31 cellular contexts compared by ENCODE assay signal in genomic region chr4:6124386-6125102, GRCh38.
DNase-seq lines count a peak whose midpoint lies in the region; ATAC-seq and TF ChIP-seq lines count a peak whose summit lies in the region.
"Had no signal": no experiment of that assay in that cellular context is flagged by ENCODE, and none has a peak within 500 bp of the region (broad histone marks: within the 10 kb centered on the region; RNA-seq: fewer than 3 reads in every experiment).

No MANE protein-coding gene starts in this region.

- WGBS in endodermal cell (ENCODE audit: insufficient coverage in 1 of 2, insufficient read length in 1 of 2), 2 experiments = 95 to 97% methylated on average over 6 of the region's 6 CpGs
- 89 to 91% methylated on average over 6 of the region's 6 CpGs for WGBS in sigmoid colon, 2 donors

- ATAC-seq in Right ventricle myocardium superior (ENCODE audit: poor library complexity) = no peak
- ATAC-seq: CD8-positive, alpha-beta T cell; GM23338; Right ventricle myocardium inferior had no signal

- DNase-seq in activated CD4-positive, alpha-beta memory T cell treated with anti-CD3 and anti-CD28 coated beads, Interleukin-2, amount 10 ng/mL, durations not matched to agents 7 days and 5 days = no peak
- DNase-seq in activated CD4-positive, alpha-beta memory T cell treated with anti-CD3 and anti-CD28 coated beads for 36 hours = no peak
- DNase-seq in cardiac septum (ENCODE audit: low spot score) (peak; percentile 43), Right ventricle myocardium superior (no peak), endodermal cell (peak; percentile 41), sigmoid colon (peak; percentile 50), NCI-H1092 treated with DMSO at 0.1 percent for 48 hours (lab: John Stamatoyannopoulos, UW) (no peak), hypothalamus (lab: John Stamatoyannopoulos, UW) (no peak)
- DNase-seq: Caco-2; CD8-positive, alpha-beta T cell; DMS 273 treated with DMSO at 0.1 percent for 48 hours; DMS79; EL; GDM1; HFFc6; KBM-7; MV-4-11; NCI-H1105 treated with DMSO at 0.1 percent for 48 hours; NCI-H146; NCI-H1930; NCI-H446; NCI-H524 treated with DMSO at 0.1 percent for 48 hours; NCI-H774 had no signal

- no peak for TF ChIP-seq EP300 in sigmoid colon (IDR thresholded peaks at IDR 0.05)

- TF ChIP-seq CTCF in endodermal cell (conservative IDR thresholded peaks at IDR 0.05) (no peak), sigmoid colon (IDR thresholded peaks at IDR 0.05) (no peak)

- no peak overlapping the region for H3K9ac ChIP-seq in endodermal cell (ENCODE audit: extremely low read depth, low read length, poor library complexity, severe bottlenecking)

- H3K27ac Mint-ChIP-seq in activated CD4-positive, alpha-beta memory T cell treated with anti-CD3 and anti-CD28 coated beads, Interleukin-2, amount 10 ng/mL, durations not matched to agents 7 days and 5 days = peak overlapping the region; percentile 33
- H3K27ac Mint-ChIP-seq in activated CD4-positive, alpha-beta memory T cell treated with anti-CD3 and anti-CD28 coated beads for 36 hours = no peak overlapping the region
- H3K27ac Mint-ChIP-seq in endodermal cell = no peak overlapping the region
- H3K27ac Mint-ChIP-seq: B cell; CD8-positive, alpha-beta T cell; GM23338; HFFc6 had no signal

- H3K27me3 ChIP-seq in endodermal cell (ENCODE audit: control insufficient read depth, insufficient read depth, low read length, poor library complexity, severe bottlenecking) (no peaks in the 10 kb centered on the region), sigmoid colon (no peaks in the 10 kb centered on the region)
- H3K27me3 ChIP-seq: SJSA1 had no signal

- peaks cover 13% of the 10 kb centered on the region for H3K4me1 Mint-ChIP-seq in activated CD4-positive, alpha-beta memory T cell treated with anti-CD3 and anti-CD28 coated beads, Interleukin-2, amount 10 ng/mL, durations not matched to agents 7 days and 5 days
- no peaks in the 10 kb centered on the region for H3K4me1 Mint-ChIP-seq in activated CD4-positive, alpha-beta memory T cell treated with anti-CD3 and anti-CD28 coated beads for 36 hours (ENCODE audit: low read depth)
- H3K4me1 Mint-ChIP-seq in endodermal cell = peaks cover 17% of the 10 kb centered on the region
- H3K4me1 Mint-ChIP-seq: B cell had no signal

- no peaks in the 10 kb centered on the region for H3K9me3 Mint-ChIP-seq in activated CD4-positive, alpha-beta memory T cell treated with anti-CD3 and anti-CD28 coated beads, Interleukin-2, amount 10 ng/mL, durations not matched to agents 7 days and 5 days
- no peaks in the 10 kb centered on the region for H3K9me3 Mint-ChIP-seq in activated CD4-positive, alpha-beta memory T cell treated with anti-CD3 and anti-CD28 coated beads for 36 hours
- no peaks in the 10 kb centered on the region for H3K9me3 Mint-ChIP-seq in endodermal cell
- H3K9me3 Mint-ChIP-seq: CD8-positive, alpha-beta T cell; GM23338 had no signal

- CTCF ChIA-PET in activated CD4-positive, alpha-beta memory T cell treated with anti-CD3 and anti-CD28 coated beads, Interleukin-2, amount 10 ng/mL, durations not matched to agents 7 days and 5 days (lab: Charles Lee) = interaction anchor here (0.6 to 1.3 kb wide), 4 partner anchors 10 to 775 kb away, joined by 3 to 4 read pairs (median 3); no protein-coding TSS in a partner anchor
- CTCF ChIA-PET in activated CD4-positive, alpha-beta memory T cell treated with anti-CD3 and anti-CD28 coated beads for 36 hours (lab: Charles Lee) = interaction anchor here (2.0 kb wide), 1 partner anchor 126 kb away, joined by 5 read pairs; no protein-coding TSS in a partner anchor

- H3K4me3 ChIP-seq in endodermal cell (ENCODE audit: low read length) = no peak overlapping the region
- no peak overlapping the region for H3K4me3 ChIP-seq in sigmoid colon
- H3K4me3 ChIP-seq: GM12878, GM23338, HAP-1, SJSA1 had no signal

- no peaks in the 10 kb centered on the region for H3K9me3 ChIP-seq in endodermal cell (ENCODE audit: control insufficient read depth, low read length)
- no peaks in the 10 kb centered on the region for H3K9me3 ChIP-seq in sigmoid colon
- H3K9me3 ChIP-seq: Caco-2, HAP-1, SJSA1 had no signal

- H3K36me3 Mint-ChIP-seq in activated CD4-positive, alpha-beta memory T cell treated with anti-CD3 and anti-CD28 coated beads, Interleukin-2, amount 10 ng/mL, durations not matched to agents 7 days and 5 days (ENCODE audit: low read depth) = peaks cover 18% of the 10 kb centered on the region
- no peaks in the 10 kb centered on the region for H3K36me3 Mint-ChIP-seq in activated CD4-positive, alpha-beta memory T cell treated with anti-CD3 and anti-CD28 coated beads for 36 hours
- no peaks in the 10 kb centered on the region for H3K36me3 Mint-ChIP-seq in endodermal cell (ENCODE audit: low read depth)
- H3K36me3 Mint-ChIP-seq: CD8-positive, alpha-beta T cell had no signal

- no peaks in the 10 kb centered on the region for H3K36me3 ChIP-seq in endodermal cell (ENCODE audit: control insufficient read depth, insufficient read depth, low read length)
- H3K36me3 ChIP-seq in sigmoid colon = no peaks in the 10 kb centered on the region
- H3K36me3 ChIP-seq: HAP-1, SJSA1 had no signal

- H3K4me1 ChIP-seq in endodermal cell (ENCODE audit: control insufficient read depth, insufficient read depth, low read length) (no peaks in the 10 kb centered on the region), sigmoid colon (no peaks in the 10 kb centered on the region)
- H3K4me1 ChIP-seq: Caco-2, HAP-1, SJSA1 had no signal

- H3K4me3 Mint-ChIP-seq in activated CD4-positive, alpha-beta memory T cell treated with anti-CD3 and anti-CD28 coated beads, Interleukin-2, amount 10 ng/mL, durations not matched to agents 7 days and 5 days = no peak overlapping the region
- H3K4me3 Mint-ChIP-seq in activated CD4-positive, alpha-beta memory T cell treated with anti-CD3 and anti-CD28 coated beads for 36 hours = no peak overlapping the region
- H3K4me3 Mint-ChIP-seq in endodermal cell = no peak overlapping the region
- H3K4me3 Mint-ChIP-seq: B cell; CD8-positive, alpha-beta T cell; GM23338; HFFc6 had no signal

- intact Hi-C loops in activated CD4-positive, alpha-beta memory T cell treated with anti-CD3 and anti-CD28 coated beads for 36 hours (cut with micrococcal nuclease) = no loop called here
- intact Hi-C loops in cardiac septum (cut with DNase I) = no loop called here
- intact Hi-C loops in Right ventricle myocardium superior (cut with DNase I) = no loop called here
- intact Hi-C loops in sigmoid colon (cut with DNase I) = no loop called here

- H3K27me3 Mint-ChIP-seq in activated CD4-positive, alpha-beta memory T cell treated with anti-CD3 and anti-CD28 coated beads, Interleukin-2, amount 10 ng/mL, durations not matched to agents 7 days and 5 days = no peaks in the 10 kb centered on the region
- H3K27me3 Mint-ChIP-seq in activated CD4-positive, alpha-beta memory T cell treated with anti-CD3 and anti-CD28 coated beads for 36 hours = no peaks in the 10 kb centered on the region
- H3K27me3 Mint-ChIP-seq in endodermal cell (ENCODE audit: insufficient read depth) = no peaks in the 10 kb centered on the region
- H3K27me3 Mint-ChIP-seq: B cell had no signal

- no peak overlapping the region for H3K27ac ChIP-seq in endodermal cell (ENCODE audit: low read depth, low read length)
- H3K27ac ChIP-seq in sigmoid colon = no peak overlapping the region
- H3K27ac ChIP-seq: 22Rv1, C4-2B, SJSA1 had no signal

- TF ChIP-seq POLR2A in sigmoid colon (IDR thresholded peaks at IDR 0.05) = no peak

- POLR2A ChIA-PET in activated CD4-positive, alpha-beta memory T cell treated with anti-CD3 and anti-CD28 coated beads, Interleukin-2, amount 10 ng/mL, durations not matched to agents 7 days and 5 days (lab: Charles Lee) = interaction anchor here (1.2 kb wide), 1 partner anchor 76 kb away, joined by 5 read pairs; the partner anchor contains the start of gene JAKMIP1
- POLR2A ChIA-PET in activated CD4-positive, alpha-beta memory T cell treated with anti-CD3 and anti-CD28 coated beads for 36 hours (lab: Charles Lee) = no interaction called here

Comparison
In these comparisons a context has a peak if more than half of its experiments do, and no peak if none do; other contexts are left out.
1. DNase-seq: peak in cardiac septum (single experiment), endodermal cell (single experiment) and sigmoid colon (single experiment); none in activated CD4-positive, alpha-beta memory T cell treated with anti-CD3 and anti-CD28 coated beads, Interleukin-2, amount 10 ng/mL, durations not matched to agents 7 days and 5 days (single experiment), activated CD4-positive, alpha-beta memory T cell treated with anti-CD3 and anti-CD28 coated beads for 36 hours (single experiment), Right ventricle myocardium superior (single experiment), NCI-H1092 treated with DMSO at 0.1 percent for 48 hours (single experiment) and hypothalamus (0 of 51).